In genomic region chr1:84000196-84000885, GRCh38 we compare ENCODE assay signal across 2 cellular contexts.
TF ChIP-seq lines count a peak whose summit lies in the region.

No MANE protein-coding gene starts in this region.

TF ChIP-seq in IMR-90, 13 proteins besides CTCF, POLR2A, EP300 and RAD21 (continued from another document):
- TF ChIP-seq NFE2L2 (IDR thresholded peaks at IDR 0.05; ENCODE audit: low read depth, low read length): no peak
TF ChIP-seq in IMR-90: peak in this region for 0.

TF ChIP-seq in neural cell, 6 proteins besides CTCF, POLR2A, EP300 and RAD21 (continued from another document):
- TF ChIP-seq REST (IDR thresholded peaks at IDR 0.05; ENCODE audit: borderline replicate concordance): no peak
